In the genomic region with DNA sequence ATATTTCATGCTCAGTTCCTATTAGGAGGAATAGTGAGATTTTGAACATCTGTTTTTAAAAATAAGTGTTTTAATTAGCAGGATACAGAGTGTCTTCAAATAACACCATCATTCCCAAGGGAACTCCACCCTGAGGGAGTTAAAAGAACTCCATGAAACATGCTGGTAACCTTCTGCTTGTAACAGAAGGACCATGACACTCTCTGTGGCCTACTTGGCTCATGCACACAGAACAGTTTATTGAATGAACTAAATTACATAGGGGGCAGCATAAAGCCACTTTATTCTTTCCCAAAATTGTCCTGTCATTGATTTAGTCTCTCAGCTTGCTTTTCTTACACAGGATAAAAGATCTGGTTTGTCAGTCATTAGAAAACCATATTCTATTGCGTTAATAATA, we compare ENCODE assay signal across 22 cellular contexts.
DNase-seq lines count a peak whose midpoint lies in the region; ATAC-seq and TF ChIP-seq lines count a peak whose summit lies in the region.
"Had no signal": no experiment of that assay in that cellular context is flagged by ENCODE, and none has a peak within 500 bp of the region (broad histone marks: within the 10 kb centered on the region; RNA-seq: fewer than 3 reads in every experiment).

No MANE protein-coding gene starts in this region.

- H3K27ac ChIP-seq in endodermal cell (ENCODE audit: low read depth, low read length): no peak overlapping the region
- H3K27ac ChIP-seq: A549, SK-N-MC had no signal

- H2AFZ ChIP-seq in Loucy (ENCODE audit: low read length): no peak overlapping the region

- no peaks in the 10 kb centered on the region for H3K36me3 Mint-ChIP-seq in endodermal cell (ENCODE audit: low read depth)

- H3K9me2 ChIP-seq in Loucy (replicated peaks; ENCODE audit: low read depth, low read length): no peaks in the 10 kb centered on the region

- TF ChIP-seq CTCF in Loucy (conservative IDR thresholded peaks at IDR 0.05; ENCODE audit: low read length) (peak; percentile 20; the same call in 1 of the 2 replicates), endodermal cell (conservative IDR thresholded peaks at IDR 0.05) (peak; percentile 33)

- no peaks in the 10 kb centered on the region for H4K20me1 ChIP-seq in Loucy (ENCODE audit: insufficient read depth, low read length, poor library complexity, severe bottlenecking)

- no peak overlapping the region for H3K4me2 ChIP-seq in Loucy (ENCODE audit: low read depth, low read length, poor library complexity, severe bottlenecking)
- H3K4me2 ChIP-seq: A549 had no signal

- H3K27me3 ChIP-seq in Loucy (ENCODE audit: insufficient read depth, low read length, poor library complexity, severe bottlenecking): no peaks in the 10 kb centered on the region
- H3K27me3 ChIP-seq in endodermal cell (ENCODE audit: control insufficient read depth, insufficient read depth, low read length, poor library complexity, severe bottlenecking): no peaks in the 10 kb centered on the region

- H3K4me3 ChIP-seq in Loucy (ENCODE audit: low read length, poor library complexity, severe bottlenecking): no peak overlapping the region
- H3K4me3 ChIP-seq in endodermal cell (ENCODE audit: low read length): no peak overlapping the region
- H3K4me3 ChIP-seq: A549, SK-N-MC had no signal

- no peaks in the 10 kb centered on the region for H3K27me3 Mint-ChIP-seq in endodermal cell (ENCODE audit: insufficient read depth)
- H3K27me3 Mint-ChIP-seq: B cell had no signal

- H3K4me1 Mint-ChIP-seq in endodermal cell: no peaks in the 10 kb centered on the region
- H3K4me1 Mint-ChIP-seq: B cell had no signal

- H3K9me3 ChIP-seq in Loucy (ENCODE audit: insufficient read depth, low read depth, low read length) (no peaks in the 10 kb centered on the region), endodermal cell (ENCODE audit: control insufficient read depth, low read length) (no peaks in the 10 kb centered on the region)
- H3K9me3 ChIP-seq: A549 had no signal

- H3K9ac ChIP-seq in Loucy (ENCODE audit: low read depth, low read length, poor library complexity, severe bottlenecking) (no peak overlapping the region), endodermal cell (ENCODE audit: extremely low read depth, low read length, poor library complexity, severe bottlenecking) (no peak overlapping the region)

- DNase-seq in NCI-H524 (lab: John Stamatoyannopoulos, UW) (peak; percentile 39 to 75), NCI-H524 treated with DMSO at 0.1 percent for 48 hours (lab: John Stamatoyannopoulos, UW) (no peak), RKO (ENCODE audit: low spot score) (peak; percentile 3), endodermal cell (no peak), SK-N-DZ (ENCODE audit: low spot score) (no peak), 8988T (no peak)
- DNase-seq: DMS79, H9, HFFc6, KG1, NCI-H1417, NCI-H187, NCI-H2107, NCI-H345, NCI-H748 treated with DMSO at 0.1 percent for 48 hours, Right ventricle myocardium superior, T-helper 2 cell had no signal

- H3F3A ChIP-seq in Loucy (ENCODE audit: low read depth): no peaks in the 10 kb centered on the region

- no peaks in the 10 kb centered on the region for H3K4me1 ChIP-seq in Loucy (ENCODE audit: insufficient read depth, low read length, poor library complexity, severe bottlenecking)
- H3K4me1 ChIP-seq in endodermal cell (ENCODE audit: control insufficient read depth, insufficient read depth, low read length): no peaks in the 10 kb centered on the region
- H3K4me1 ChIP-seq: A549 had no signal

- no peaks in the 10 kb centered on the region for H3K9me3 Mint-ChIP-seq in endodermal cell
- H3K9me3 Mint-ChIP-seq: H9 had no signal

- H3K36me3 ChIP-seq in Loucy (ENCODE audit: insufficient read depth, low read length) (no peaks in the 10 kb centered on the region), endodermal cell (ENCODE audit: control insufficient read depth, insufficient read depth, low read length) (no peaks in the 10 kb centered on the region)

- no peak overlapping the region for H3K4me3 Mint-ChIP-seq in endodermal cell
- H3K4me3 Mint-ChIP-seq: B cell, H9, HFFc6 had no signal

- no peaks in the 10 kb centered on the region for H3K79me2 ChIP-seq in Loucy (ENCODE audit: insufficient read depth, low read length)

- 100% methylated on average over 1 of the region's 1 CpG; no CpG with 5 or more reads in 1 of the 2 experiments for WGBS in endodermal cell (ENCODE audit: insufficient coverage in 1 of 2, insufficient read length in 1 of 2), 2 experiments

- H3K27ac Mint-ChIP-seq in endodermal cell: no peak overlapping the region
- H3K27ac Mint-ChIP-seq: B cell, H9, HFFc6 had no signal

- ATAC-seq in HG02870 (IDR thresholded peaks at IDR 0.05; ENCODE audit: unreplicated experiment): no peak
- ATAC-seq: A549 had no signal

Comparison
In these comparisons a context has a peak if more than half of its experiments do, and no peak if none do; other contexts are left out.
1. DNase-seq: peak in NCI-H524 (2 of 2) and RKO (single experiment); none in NCI-H524 treated with DMSO at 0.1 percent for 48 hours (single experiment), endodermal cell (single experiment), SK-N-DZ (single experiment) and 8988T (single experiment).